In genomic region chr16:15792563-15792971, GRCh38 we compare ENCODE assay signal across 29 cellular contexts.
DNase-seq lines count a peak whose midpoint lies in the region; ATAC-seq and TF ChIP-seq lines count a peak whose summit lies in the region.
"Had no signal": no experiment of that assay in that cellular context is flagged by ENCODE, and none has a peak within 500 bp of the region (broad histone marks: within the 10 kb centered on the region; RNA-seq: fewer than 3 reads in every experiment).

No MANE protein-coding gene starts in this region.

- H3K4me3 ChIP-seq in spleen: no peak overlapping the region
- H3K4me3 ChIP-seq: GM23338, left ventricle myocardium inferior, upper lobe of left lung had no signal

- peaks cover 0 to 13% (median 12%) of the 10 kb centered on the region in 8 donors for H3K9me3 ChIP-seq in spleen

- TF ChIP-seq CTCF in spleen (IDR thresholded peaks at IDR 0.05 in 8 of 11, conservative IDR thresholded peaks at IDR 0.05 in 3 of 11): no peak

- H3K36me3 ChIP-seq in spleen: no peaks in the 10 kb centered on the region
- H3K36me3 ChIP-seq: left ventricle myocardium inferior, upper lobe of left lung had no signal

- 82 to 93% (median 86%) methylated on average over 5 of the region's 5 CpGs for WGBS in spleen, 5 donors

- ATAC-seq in HG02798 (IDR thresholded peaks at IDR 0.05; ENCODE audit: poor library complexity, unreplicated experiment) (no peak), GM18505 (IDR thresholded peaks at IDR 0.05; ENCODE audit: unreplicated experiment) (no peak)
- ATAC-seq: activated CD8-positive, alpha-beta T cell treated with anti-CD3 and anti-CD28 coated beads, Interleukin-2, amount 10 ng/mL, durations not matched to agents 7 days and 5 days; activated naive CD4-positive, alpha-beta T cell treated with anti-CD3 and anti-CD28 coated beads, Interleukin-2, amount 50 U/mL, for 72 hours; activated T-helper 17 cell treated with anti-CD3 and anti-CD28 coated beads, Interleukin-2, amount 50 U/mL, for 72 hours; effector memory CD8-positive, alpha-beta T cell; GM23338; Panc1; stimulated activated naive CD8-positive, alpha-beta T cell treated with anti-CD3 and anti-CD28 coated beads, Interleukin-15, amount 100 ng/mL, for 72 hours had no signal

- H3K27ac ChIP-seq in spleen: peak overlapping the region in 2 of 8 donors; percentile 8 to 30
- H3K27ac ChIP-seq: C4-2B, left ventricle myocardium inferior, upper lobe of left lung had no signal

- no peaks in the 10 kb centered on the region for H3K27me3 ChIP-seq in spleen (replicated peaks in 1 of 7)
- H3K27me3 ChIP-seq: upper lobe of left lung had no signal

- H3K4me1 ChIP-seq in spleen: peaks cover 0 to 26% (median 5%) of the 10 kb centered on the region in 6 donors

- no peak for TF ChIP-seq POLR2A in erythroblast (IDR thresholded peaks at IDR 0.05; ENCODE audit: low read length)
- no peak for TF ChIP-seq POLR2A in spleen (IDR thresholded peaks at IDR 0.05)
- TF ChIP-seq POLR2A in GM18505 (IDR thresholded peaks at IDR 0.05; ENCODE audit: borderline replicate concordance, extremely low read depth, insufficient read depth, insufficient read length): no peak

- DNase-seq in COLO668 (lab: John Stamatoyannopoulos, UW; ENCODE audit: unreplicated experiment): peak; percentile 8
- peak; percentile 53 for DNase-seq in NCI-H69 (lab: John Stamatoyannopoulos, UW)
- DNase-seq in erythroblast (lab: John Stamatoyannopoulos, UW): peak; percentile 12 to 18
- DNase-seq in spleen: peak; percentile 6
- DNase-seq in activated CD4-positive, alpha-beta T cell treated with anti-CD3 and anti-CD28 coated beads for 4 hours: no peak
- DNase-seq: activated CD8-positive, alpha-beta T cell treated with anti-CD3 and anti-CD28 coated beads, Interleukin-2, amount 10 ng/mL, durations not matched to agents 7 days and 5 days; anterior cingulate cortex; cortex of kidney; DMS79 treated with DMSO at 0.1 percent for 48 hours; effector memory CD8-positive, alpha-beta T cell; GF-D8; IMR-90; left ventricle myocardium inferior; mesenchymal stem cell; NCI-H146; NCI-H524; right cardiac atrium; SHP77; stimulated activated CD4-positive, alpha-beta T cell treated with anti-CD3 and anti-CD28 coated beads, Interleukin-12 subunit alpha, Interleukin-12 subunit beta, amount 100 ng/mL, for 4 hours; stimulated activated CD4-positive, alpha-beta T cell treated with anti-CD3 and anti-CD28 coated beads, Interleukin-2, amount 100 ng/mL, for 48 hours; stimulated activated naive CD8-positive, alpha-beta T cell treated with anti-CD3 and anti-CD28 coated beads, Interleukin-15, amount 100 ng/mL, for 72 hours; upper lobe of left lung had no signal

- intact Hi-C loops in spleen (cut with DNase I; ENCODE audit: low total_unique reads): no loop called here

Comparison
In these comparisons a context has a peak if more than half of its experiments do, and no peak if none do; other contexts are left out.
1. DNase-seq: peak in COLO668 (single experiment), NCI-H69 (single experiment), erythroblast (2 of 2) and spleen (single experiment); none in activated CD4-positive, alpha-beta T cell treated with anti-CD3 and anti-CD28 coated beads for 4 hours (0 of 2).